ENCODE assay signal across 19 cellular contexts in genomic region chr6:12350644-12351173, GRCh38.
"Had no signal": no experiment of that assay in that cellular context is flagged by ENCODE, and none has a peak within 500 bp of the region (broad histone marks: within the 10 kb centered on the region; RNA-seq: fewer than 3 reads in every experiment).

No MANE protein-coding gene starts in this region.

- H3K4me1 ChIP-seq: adrenal gland, breast epithelium, left lung, testis had no signal

- H3K9me3 ChIP-seq: adrenal gland, neutrophil, pancreas, right lobe of liver, testis had no signal

- ATAC-seq: left lung; naive thymus-derived CD8-positive, alpha-beta T cell; pancreas; right lobe of liver; stimulated activated effector memory CD8-positive, alpha-beta T cell treated with anti-CD3 and anti-CD28 coated beads, Interleukin-12 subunit alpha, Interleukin-12 subunit beta, amount 100 ng/mL, for 72 hours; upper lobe of right lung had no signal

- H3K4me3 ChIP-seq: adrenal gland, breast epithelium, left lung, pancreas, right lobe of liver, testis, upper lobe of right lung had no signal

- H3K27me3 ChIP-seq: adrenal gland, breast epithelium, left lung, neutrophil, pancreas, right lobe of liver, testis, upper lobe of right lung had no signal

- FAIRE-seq: astrocyte, endothelial cell of umbilical vein, keratinocyte, pancreas, TTC549 had no signal

- DNase-seq: activated CD4-positive, alpha-beta T cell treated with anti-CD3 and anti-CD28 coated beads, Interleukin-2, amount 50 U/mL, for 4 hours; activated gamma-delta T cell; adrenal gland; effector memory CD4-positive, alpha-beta T cell; hypothalamus; left lung; naive thymus-derived CD8-positive, alpha-beta T cell; pancreas; right lobe of liver; stimulated activated CD4-positive, alpha-beta T cell treated with anti-CD3 and anti-CD28 coated beads, Interleukin-4, amount 100 ng/mL, for 24 hours; testis; upper lobe of right lung had no signal

- H3K36me3 ChIP-seq: adrenal gland, breast epithelium, left lung, neutrophil, pancreas, right lobe of liver, upper lobe of right lung had no signal

- H3K27ac ChIP-seq: adrenal gland, breast epithelium, left lung, neutrophil, pancreas, right lobe of liver, testis, upper lobe of right lung had no signal
